ENCODE assay signal across 17 cellular contexts in the genomic region with DNA sequence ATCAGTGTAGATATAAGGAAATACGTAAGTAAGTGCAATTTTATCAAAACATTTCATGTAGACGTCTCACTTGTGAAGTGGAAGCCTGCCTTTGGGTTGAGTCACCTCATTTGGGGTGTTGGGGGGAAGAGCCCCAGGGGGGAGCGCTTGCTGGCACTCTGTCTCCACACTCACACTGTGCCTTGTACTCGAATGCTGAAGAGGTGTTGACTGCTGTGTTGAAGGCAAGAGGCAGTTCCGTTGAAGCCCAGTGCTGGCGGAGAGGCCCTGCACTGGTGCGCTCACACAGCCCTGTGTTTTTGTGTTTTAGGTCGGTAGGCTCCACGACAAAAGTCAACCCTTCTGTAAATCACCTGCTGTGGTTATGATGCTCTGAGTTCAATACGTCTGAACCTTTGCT.
"Had no signal": no experiment of that assay in that cellular context is flagged by ENCODE, and none has a peak within 500 bp of the region (broad histone marks: within the 10 kb centered on the region; RNA-seq: fewer than 3 reads in every experiment).

No MANE protein-coding gene starts in this region.

- H3K4me2 ChIP-seq: hepatocyte had no signal

- H3K9me3 Mint-ChIP-seq: naive thymus-derived CD8-positive, alpha-beta T cell had no signal

- ATAC-seq: foreskin keratinocyte; left colon; mucosa of descending colon; naive thymus-derived CD8-positive, alpha-beta T cell; psoas muscle; right lobe of liver had no signal

- H2AFZ ChIP-seq: hepatocyte had no signal

- H3K36me3 ChIP-seq: colonic mucosa, right lobe of liver, vagina had no signal

- DNase-seq: colonic mucosa; dermis blood vessel endothelial cell; erythroblast; foreskin keratinocyte; left colon; mucosa of descending colon; naive thymus-derived CD8-positive, alpha-beta T cell; psoas muscle; retina; right lobe of liver; stimulated activated CD4-positive, alpha-beta T cell treated with anti-CD3 and anti-CD28 coated beads, Interleukin-2, amount 100 ng/mL, for 48 hours; stimulated activated naive CD4-positive, alpha-beta T cell treated with Interleukin-2 at 50 U/mL for 16 hours; trophoblast cell had no signal

- H3K9me3 ChIP-seq: colonic mucosa, mucosa of descending colon, neutrophil, psoas muscle, right lobe of liver, vagina had no signal

- H3K79me2 ChIP-seq: hepatocyte had no signal

- H3K27me3 ChIP-seq: colonic mucosa, foreskin keratinocyte, hepatocyte, neutrophil, right lobe of liver, vagina had no signal

- H3K4me3 ChIP-seq: colonic mucosa, hepatocyte, mucosa of descending colon, psoas muscle, right lobe of liver, skin epidermis, vagina had no signal

- H3K27ac ChIP-seq: colonic mucosa, foreskin keratinocyte, hepatocyte, neutrophil, psoas muscle, right lobe of liver, skin epidermis, vagina had no signal

- H3K4me3 Mint-ChIP-seq: naive thymus-derived CD8-positive, alpha-beta T cell had no signal

- H3K4me1 ChIP-seq: colonic mucosa, psoas muscle, right lobe of liver, vagina had no signal

- H3K36me3 Mint-ChIP-seq: naive thymus-derived CD8-positive, alpha-beta T cell had no signal
